26 cellular contexts compared by ENCODE assay signal in the genomic region with DNA sequence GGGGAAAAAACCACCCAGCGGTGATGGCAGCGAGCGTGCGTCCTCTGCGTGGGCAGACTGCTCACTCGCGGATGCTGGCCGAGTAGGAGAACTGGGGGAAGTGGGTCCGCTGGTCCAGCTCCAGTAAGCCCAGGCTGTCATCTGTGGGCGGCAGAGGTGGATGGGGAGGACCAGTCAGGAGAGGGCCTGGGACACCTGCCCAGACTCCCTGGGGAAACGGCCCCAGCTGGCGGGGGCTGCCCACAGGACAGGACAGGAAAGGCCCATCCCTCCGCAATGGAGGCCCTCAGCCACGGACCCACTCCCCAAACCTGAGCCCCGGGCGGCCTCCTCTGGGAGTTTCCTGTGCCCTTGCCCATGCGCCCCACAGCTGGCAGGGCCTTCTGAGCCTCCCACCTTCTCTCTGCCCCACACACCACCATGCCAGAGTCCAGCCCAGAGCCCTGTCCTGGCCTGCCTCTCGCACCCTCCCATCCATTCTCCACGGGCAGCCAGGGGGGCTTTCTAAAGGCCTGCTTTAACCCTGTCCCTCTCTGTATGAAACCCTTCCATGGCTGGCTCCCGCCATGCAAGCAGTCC. TPM values are rescaled to one million over a fixed set of nuclear protein-coding genes. Genes with fewer than 3 reads are reported as not detected.
"Had no signal": no experiment of that assay in that cellular context is flagged by ENCODE, and none has a peak within 500 bp of the region (broad histone marks: within the 10 kb centered on the region; RNA-seq: fewer than 3 reads in every experiment).

No MANE protein-coding gene starts in this region.

- H3K9me3 ChIP-seq: body of pancreas, tibial nerve, vagina had no signal

- H3K27ac Mint-ChIP-seq: activated B cell treated with CpG ODN at 0.5 μM for 24 hours; activated CD4-positive, alpha-beta memory T cell treated with anti-CD3 and anti-CD28 coated beads, Interleukin-2, amount 10 ng/mL, durations not matched to agents 7 days and 5 days; activated T-helper 17 cell treated with anti-CD3 and anti-CD28 coated beads, Interleukin-2, amount 50 U/mL, for 72 hours; mesothelial cell of epicardium; natural killer cell treated with Interleukin-12 subunit alpha and Interleukin-12 subunit beta and Interleukin-15 and Interleukin-18, amount 100 ng/mL, for 72 hours; T-helper 2 cell treated with Interferon-gamma antibody and Interleukin-4, amounts not matched to agents 5 μg/mL and 100 μg/mL, for 36 hours had no signal

- H3K4me3 ChIP-seq: body of pancreas, lung, tibial nerve, vagina had no signal

- H3K27me3 ChIP-seq: body of pancreas, foreskin keratinocyte, tibial nerve, vagina had no signal

- DNase-seq: activated B cell treated with CpG ODN at 0.5 μM for 24 hours; activated CD4-positive, alpha-beta memory T cell treated with anti-CD3 and anti-CD28 coated beads, Interleukin-2, amount 10 ng/mL, durations not matched to agents 7 days and 5 days; activated CD4-positive, alpha-beta T cell treated with anti-CD3 and anti-CD28 coated beads for 48 hours; activated naive CD4-positive, alpha-beta T cell; activated T-cell treated with anti-CD3 and anti-CD28 coated beads, Interleukin-2, amount 50 U/mL, for 1 hour; body of pancreas; foreskin keratinocyte; hippocampal formation; left colon; nucleus accumbens; retina; stimulated activated CD4-positive, alpha-beta T cell treated with anti-CD3 and anti-CD28 coated beads, Interleukin-12 subunit alpha, Interleukin-12 subunit beta, amount 100 ng/mL, for 4 hours; stimulated activated CD4-positive, alpha-beta T cell treated with anti-CD3 and anti-CD28 coated beads, Interleukin-1b, Interleukin-23, amount 100 ng/mL, for 48 hours; stimulated activated CD8-positive, alpha-beta memory T cell treated with anti-CD3 and anti-CD28 coated beads, Interleukin-4, amount 100 ng/mL, for 48 hours had no signal

- H3K4me1 ChIP-seq: body of pancreas, foreskin keratinocyte had no signal

- H3K9me3 Mint-ChIP-seq: activated B cell treated with CpG ODN at 0.5 μM for 24 hours; activated CD4-positive, alpha-beta memory T cell treated with anti-CD3 and anti-CD28 coated beads, Interleukin-2, amount 10 ng/mL, durations not matched to agents 7 days and 5 days; activated T-helper 17 cell treated with anti-CD3 and anti-CD28 coated beads, Interleukin-2, amount 50 U/mL, for 72 hours; mesothelial cell of epicardium; natural killer cell treated with Interleukin-12 subunit alpha and Interleukin-12 subunit beta and Interleukin-15 and Interleukin-18, amount 100 ng/mL, for 72 hours; stimulated activated naive CD8-positive, alpha-beta T cell treated with anti-CD3 and anti-CD28 coated beads, Interleukin-15, Interleukin-2, amounts not matched to agents 100 ng/mL and 50 ng/mL, for 24 hours; T-helper 2 cell treated with Interferon-gamma antibody and Interleukin-4, amounts not matched to agents 5 μg/mL and 100 μg/mL, for 36 hours had no signal

- H3K4me1 Mint-ChIP-seq: activated B cell treated with CpG ODN at 0.5 μM for 24 hours had no signal

- H3K27ac ChIP-seq: body of pancreas, epithelial cell of prostate, foreskin keratinocyte, tibial nerve, vagina had no signal

- H3K27me3 Mint-ChIP-seq: activated B cell treated with CpG ODN at 0.5 μM for 24 hours; activated T-helper 17 cell treated with anti-CD3 and anti-CD28 coated beads, Interleukin-2, amount 50 U/mL, for 72 hours; natural killer cell treated with Interleukin-12 subunit alpha and Interleukin-12 subunit beta and Interleukin-15 and Interleukin-18, amount 100 ng/mL, for 72 hours; stimulated activated naive CD8-positive, alpha-beta T cell treated with anti-CD3 and anti-CD28 coated beads, Interleukin-15, Interleukin-2, amounts not matched to agents 100 ng/mL and 50 ng/mL, for 24 hours had no signal

- H3K4me3 Mint-ChIP-seq: activated B cell treated with CpG ODN at 0.5 μM for 24 hours; activated CD4-positive, alpha-beta memory T cell treated with anti-CD3 and anti-CD28 coated beads, Interleukin-2, amount 10 ng/mL, durations not matched to agents 7 days and 5 days; activated T-helper 17 cell treated with anti-CD3 and anti-CD28 coated beads, Interleukin-2, amount 50 U/mL, for 72 hours; mesothelial cell of epicardium; natural killer cell treated with Interleukin-12 subunit alpha and Interleukin-12 subunit beta and Interleukin-15 and Interleukin-18, amount 100 ng/mL, for 72 hours; stimulated activated naive CD8-positive, alpha-beta T cell treated with anti-CD3 and anti-CD28 coated beads, Interleukin-15, Interleukin-2, amounts not matched to agents 100 ng/mL and 50 ng/mL, for 24 hours; T-helper 2 cell treated with Interferon-gamma antibody and Interleukin-4, amounts not matched to agents 5 μg/mL and 100 μg/mL, for 36 hours had no signal

- ATAC-seq: activated T-helper 17 cell treated with anti-CD3 and anti-CD28 coated beads, Interleukin-2, amount 50 U/mL, for 72 hours; body of pancreas; foreskin keratinocyte; left colon; natural killer cell treated with Interleukin-12 subunit alpha and Interleukin-12 subunit beta and Interleukin-15 and Interleukin-18, amount 100 ng/mL, for 72 hours had no signal

RNA-seq across cellular contexts. Expression of a gene that starts 7.4 kb away (rescaled TPM):
- total RNA-seq: activated CD4-positive, alpha-beta memory T cell treated with anti-CD3 and anti-CD28 coated beads, Interleukin-2, amount 10 ng/mL, durations not matched to agents 7 days and 5 days; body of pancreas; dermis microvascular lymphatic vessel endothelial cell; vagina had no signal

RNA-seq across cellular contexts. Expression of a gene that starts 15.7 kb away (rescaled TPM):
- total RNA-seq: activated B cell treated with CpG ODN at 0.5 μM for 24 hours; activated CD4-positive, alpha-beta memory T cell treated with anti-CD3 and anti-CD28 coated beads, Interleukin-2, amount 10 ng/mL, durations not matched to agents 7 days and 5 days; body of pancreas; cardiac septum; dermis microvascular lymphatic vessel endothelial cell; fibroblast of lung; foreskin keratinocyte; lung; mesothelial cell of epicardium; natural killer cell treated with Interleukin-12 subunit alpha and Interleukin-12 subunit beta and Interleukin-15 and Interleukin-18, amount 100 ng/mL, for 72 hours; vagina had no signal
